In the genomic region with DNA sequence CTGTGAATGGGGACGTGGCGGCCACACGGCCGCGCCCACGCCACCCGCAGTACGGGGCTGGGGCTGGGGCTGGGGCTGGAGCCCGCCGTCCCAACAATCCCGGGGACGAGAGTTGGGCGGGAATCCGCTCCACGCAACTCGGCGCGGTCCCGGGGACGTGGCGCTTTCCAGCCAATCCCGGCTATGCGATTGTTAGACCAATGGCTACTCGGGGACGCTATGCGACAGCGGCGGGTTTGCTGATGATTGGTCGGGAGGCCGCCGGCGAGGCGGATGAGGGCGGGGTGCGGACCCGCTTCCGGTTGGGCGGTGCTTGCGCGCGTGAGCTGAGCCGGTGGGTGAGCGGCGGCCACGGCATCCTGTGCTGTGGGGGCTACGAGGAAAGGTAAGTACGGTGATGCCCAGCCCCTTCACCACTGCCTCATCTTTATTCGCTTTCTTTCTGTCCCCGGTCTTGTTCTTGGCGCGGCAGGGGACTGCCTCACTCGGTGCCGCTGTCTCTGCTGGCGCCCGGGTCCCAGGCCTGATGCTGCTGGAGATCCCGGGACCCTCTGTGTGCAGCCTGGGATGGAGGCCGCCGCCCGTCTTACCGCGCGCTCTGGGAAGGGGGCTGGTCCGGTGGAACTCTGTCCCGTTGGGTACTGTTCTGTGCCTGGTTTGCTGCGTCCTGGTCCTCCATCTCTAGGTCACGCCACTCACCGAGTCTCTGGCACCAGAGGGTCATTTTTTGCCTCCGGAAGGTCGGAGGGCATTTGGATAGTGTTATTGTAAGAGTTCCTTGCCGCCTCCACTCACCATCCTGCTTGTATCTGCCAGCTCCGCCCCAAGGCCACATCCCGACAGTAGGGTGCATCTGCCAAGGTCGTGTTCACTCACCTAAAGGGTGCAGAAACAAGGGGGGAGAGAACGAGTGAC, we compare ENCODE assay signal across 8 cellular contexts. TPM values are rescaled to one million over a fixed set of nuclear protein-coding genes. Genes with fewer than 3 reads are reported as not detected.
DNase-seq lines count a peak whose midpoint lies in the region; TF ChIP-seq lines count a peak whose summit lies in the region.

A gene (plus strand): TSS at position 312 of the 915 bp plus-strand sequence. CDS start 9,225 bp downstream, outside the sequence.

- TF ChIP-seq RAD21 in neural cell (conservative IDR thresholded peaks at IDR 0.05): peak; percentile 32

- H3K9me3 ChIP-seq in ES-I3 (ENCODE audit: control insufficient read depth, insufficient read depth, low read length): no peaks in the 10 kb centered on the region
- H3K9me3 ChIP-seq in HAP-1: no peaks in the 10 kb centered on the region
- no peaks in the 10 kb centered on the region for H3K9me3 ChIP-seq in MM.1S (replicated peaks; ENCODE audit: insufficient read depth, low read length)
- H3K9me3 ChIP-seq in neural cell (ENCODE audit: low read length): no peaks in the 10 kb centered on the region
- no peaks in the 10 kb centered on the region for H3K9me3 ChIP-seq in stomach

- TF ChIP-seq CTCF in MM.1S (IDR thresholded peaks at IDR 0.05; ENCODE audit: low read length) (no peak), fibroblast of villous mesenchyme (IDR thresholded peaks at IDR 0.05; ENCODE audit: insufficient read depth, low read depth, low read length) (no peak), neural cell (IDR thresholded peaks at IDR 0.05; ENCODE audit: poor library complexity, severe bottlenecking) (no peak), stomach (IDR thresholded peaks at IDR 0.05) (no peak)

- TF ChIP-seq EP300 in neural cell (conservative IDR thresholded peaks at IDR 0.05; ENCODE audit: poor library complexity, severe bottlenecking) (peak; percentile 20), stomach (IDR thresholded peaks at IDR 0.05) (no peak)

- H3F3A ChIP-seq in MM.1S (ENCODE audit: insufficient read depth, low read length) (peaks cover 4% of the 10 kb centered on the region; the same call in 1 of the 2 replicates), neural cell (ENCODE audit: insufficient read depth, low read length, poor library complexity, severe bottlenecking) (peaks cover 4% of the 10 kb centered on the region)

- H2AFZ ChIP-seq in MM.1S (ENCODE audit: low read length) (peak within 1 kb of the TSS; percentile 78), neural cell (ENCODE audit: low read depth, low read length) (peak within 1 kb of the TSS; percentile 85)

- DNase-seq in HAP-1 (ENCODE audit: low spot score in 2 of 2): peak; percentile 94 to 98
- DNase-seq in MM.1S: peak; percentile 98
- DNase-seq in SIG-M5 (lab: John Stamatoyannopoulos, UW): peak; percentile 69
- peak; percentile 93 for DNase-seq in activated gamma-delta T cell treated with Interleukin-2 at 50 U/mL for 16 hours
- DNase-seq in fibroblast of villous mesenchyme (ENCODE audit: low read depth): peak; percentile 98
- peak; percentile 97 for DNase-seq in stomach

- in situ Hi-C loops in HAP-1 (cut with MboI; ENCODE audit: low sequenced_read_pairs): no loop called here

- peak within 1 kb of the TSS; percentile 87 for H3K9ac ChIP-seq in ES-I3 (ENCODE audit: low read depth, low read length)
- peak within 1 kb of the TSS; percentile 91 for H3K9ac ChIP-seq in MM.1S (ENCODE audit: low read length)
- H3K9ac ChIP-seq in neural cell (ENCODE audit: low read length): peak within 1 kb of the TSS; percentile 84

- intact Hi-C loops in stomach (cut with DNase I; ENCODE audit: low total_unique reads): loop anchor here (10.0 kb wide), 1 partner anchor 125 kb away; a partner anchor contains a TSS

- H3K79me2 ChIP-seq in MM.1S (ENCODE audit: low read length): peaks cover 52% of the 10 kb centered on the region
- peaks cover 47% of the 10 kb centered on the region for H3K79me2 ChIP-seq in neural cell (replicated peaks; ENCODE audit: insufficient read depth, low read length)

- H4K20me1 ChIP-seq in MM.1S (ENCODE audit: insufficient read depth, low read length) (peaks cover 32% of the 10 kb centered on the region), neural cell (ENCODE audit: insufficient read depth) (no peaks in the 10 kb centered on the region)

- peak in 2 of 4 donors; percentile 63 to 75 for TF ChIP-seq POLR2A in stomach (IDR thresholded peaks at IDR 0.05)

- H3K4me3 ChIP-seq in HAP-1 (peak within 1 kb of the TSS; percentile 95), MM.1S (ENCODE audit: low read length) (peak within 1 kb of the TSS; percentile 94), fibroblast of villous mesenchyme (ENCODE audit: low read depth, low read length) (peak within 1 kb of the TSS; percentile 80), neural cell (ENCODE audit: low read length) (peak within 1 kb of the TSS; percentile 89), stomach (peak within 1 kb of the TSS; percentile 63 to 94 (median 83))

- peak within 1 kb of the TSS; percentile 80 for H3K4me2 ChIP-seq in MM.1S (ENCODE audit: low read depth, low read length)
- H3K4me2 ChIP-seq in neural cell (ENCODE audit: low read length): peak within 1 kb of the TSS; percentile 81

- 0 out of 2 replicates have a peak, but pooled peaks cover 5% of the 10 kb centered on the region for H3K4me1 ChIP-seq in ES-I3 (ENCODE audit: insufficient read depth, low read length)
- peaks cover 30% of the 10 kb centered on the region for H3K4me1 ChIP-seq in HAP-1
- peaks cover 16% of the 10 kb centered on the region for H3K4me1 ChIP-seq in MM.1S (ENCODE audit: low read length)
- H3K4me1 ChIP-seq in stomach: peaks cover 23 to 55% (median 43%) of the 10 kb centered on the region in 4 donors

- H3K9me2 ChIP-seq in MM.1S (replicated peaks; ENCODE audit: insufficient read depth, low read length) (no peaks in the 10 kb centered on the region), neural cell (ENCODE audit: insufficient read depth, low read length) (no peaks in the 10 kb centered on the region)

- peak within 1 kb of the TSS; percentile 55; the same call in 1 of the 2 replicates for H3K27ac ChIP-seq in MM.1S (ENCODE audit: low read length)
- peak within 1 kb of the TSS; percentile 83 for H3K27ac ChIP-seq in neural cell (ENCODE audit: low read length)
- H3K27ac ChIP-seq in stomach: peak within 1 kb of the TSS; percentile 91 to 97 (median 92)

- H3K36me3 ChIP-seq in ES-I3 (ENCODE audit: insufficient read depth, low read length) (no peaks in the 10 kb centered on the region), HAP-1 (replicated peaks) (no peaks in the 10 kb centered on the region; the same call in none of the 2 replicates), MM.1S (replicated peaks; ENCODE audit: insufficient read depth, low read length) (no peaks in the 10 kb centered on the region), neural cell (ENCODE audit: insufficient read depth, low read length) (no peaks in the 10 kb centered on the region), stomach (no peaks in the 10 kb centered on the region)

- H3K27me3 ChIP-seq in HAP-1 (ENCODE audit: low read depth) (no peaks in the 10 kb centered on the region), MM.1S (replicated peaks; ENCODE audit: insufficient read depth, low read length) (no peaks in the 10 kb centered on the region), neural cell (ENCODE audit: insufficient read depth, low read depth, low read length) (no peaks in the 10 kb centered on the region), stomach (no peaks in the 10 kb centered on the region)

- whole genome bisulfite sequencing in stomach, 5 donors: 0% methylated on average over 40 to 74 of the region's 74 CpGs

TF ChIP-seq in neural cell, 6 proteins besides CTCF, POLR2A, EP300 and RAD21:
- TF ChIP-seq POLR2AphosphoS5 (IDR thresholded peaks at IDR 0.05) (peak; percentile 93), TAF1 (IDR thresholded peaks at IDR 0.05; ENCODE audit: low read depth) (no peak), EZH2 (IDR thresholded peaks at IDR 0.05; ENCODE audit: borderline replicate concordance, insufficient read depth, low read length, poor library complexity, severe bottlenecking) (no peak), SMC3 (conservative IDR thresholded peaks at IDR 0.05; ENCODE audit: poor library complexity) (peak; percentile 12), MXI1 (conservative IDR thresholded peaks at IDR 0.05; ENCODE audit: poor library complexity, severe bottlenecking) (peak; percentile 88)
- TF ChIP-seq, protein P1, sequence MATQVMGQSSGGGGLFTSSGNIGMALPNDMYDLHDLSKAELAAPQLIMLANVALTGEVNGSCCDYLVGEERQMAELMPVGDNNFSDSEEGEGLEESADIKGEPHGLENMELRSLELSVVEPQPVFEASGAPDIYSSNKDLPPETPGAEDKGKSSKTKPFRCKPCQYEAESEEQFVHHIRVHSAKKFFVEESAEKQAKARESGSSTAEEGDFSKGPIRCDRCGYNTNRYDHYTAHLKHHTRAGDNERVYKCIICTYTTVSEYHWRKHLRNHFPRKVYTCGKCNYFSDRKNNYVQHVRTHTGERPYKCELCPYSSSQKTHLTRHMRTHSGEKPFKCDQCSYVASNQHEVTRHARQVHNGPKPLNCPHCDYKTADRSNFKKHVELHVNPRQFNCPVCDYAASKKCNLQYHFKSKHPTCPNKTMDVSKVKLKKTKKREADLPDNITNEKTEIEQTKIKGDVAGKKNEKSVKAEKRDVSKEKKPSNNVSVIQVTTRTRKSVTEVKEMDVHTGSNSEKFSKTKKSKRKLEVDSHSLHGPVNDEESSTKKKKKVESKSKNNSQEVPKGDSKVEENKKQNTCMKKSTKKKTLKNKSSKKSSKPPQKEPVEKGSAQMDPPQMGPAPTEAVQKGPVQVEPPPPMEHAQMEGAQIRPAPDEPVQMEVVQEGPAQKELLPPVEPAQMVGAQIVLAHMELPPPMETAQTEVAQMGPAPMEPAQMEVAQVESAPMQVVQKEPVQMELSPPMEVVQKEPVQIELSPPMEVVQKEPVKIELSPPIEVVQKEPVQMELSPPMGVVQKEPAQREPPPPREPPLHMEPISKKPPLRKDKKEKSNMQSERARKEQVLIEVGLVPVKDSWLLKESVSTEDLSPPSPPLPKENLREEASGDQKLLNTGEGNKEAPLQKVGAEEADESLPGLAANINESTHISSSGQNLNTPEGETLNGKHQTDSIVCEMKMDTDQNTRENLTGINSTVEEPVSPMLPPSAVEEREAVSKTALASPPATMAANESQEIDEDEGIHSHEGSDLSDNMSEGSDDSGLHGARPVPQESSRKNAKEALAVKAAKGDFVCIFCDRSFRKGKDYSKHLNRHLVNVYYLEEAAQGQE (IDR thresholded peaks at IDR 0.05; ENCODE audit: borderline replicate concordance): no peak

RNA-seq across cellular contexts. Expression of the gene that starts here (rescaled TPM):
- total RNA-seq in fibroblast of villous mesenchyme: 689 and 855 TPM in 2 replicates
- 31.8 and 38.1 TPM in 2 replicates for polyA plus RNA-seq in neural cell
- polyA minus RNA-seq in neural cell: 45.0 and 55.5 TPM in 2 replicates
- 100 to 1,000 TPM in 1 of 5 donors, 10 to 100 TPM in 4; 10.1 to 270 (median 54.5) TPM for total RNA-seq in stomach
- polyA plus RNA-seq in stomach: 10 to 100 TPM; 15.7 to 42.3 (median 23.9) TPM

Comparison
In these comparisons a context has a peak if more than half of its experiments do, and no peak if none do; other contexts are left out.
1. Peak in every context shown above with its lines: DNase-seq, H3K4me3 ChIP-seq and H3K27ac ChIP-seq.